In the genomic region with DNA sequence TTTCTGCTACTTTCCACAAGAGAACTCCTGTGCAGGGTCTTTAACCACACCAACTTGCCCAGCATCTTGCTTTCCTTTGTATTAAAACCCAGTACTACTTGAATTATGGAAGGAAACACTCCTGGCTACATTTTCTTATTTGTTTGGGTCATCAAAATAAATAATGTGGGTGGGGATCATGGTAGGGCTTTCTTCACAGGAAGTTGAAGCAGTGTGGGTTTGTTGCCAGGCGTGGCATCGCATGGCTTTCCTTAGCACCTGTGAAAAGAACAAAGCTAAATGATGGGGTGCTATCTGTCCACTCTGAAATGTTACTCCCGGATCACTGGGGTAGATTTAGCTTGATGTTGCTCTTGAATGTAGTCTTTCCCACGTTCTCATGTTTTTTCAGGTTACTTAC, we compare ENCODE assay signal across 1 cellular context.
TF ChIP-seq lines count a peak whose summit lies in the region.

No MANE protein-coding gene starts in this region.

TF ChIP-seq in IMR-90, 13 proteins besides CTCF, POLR2A, EP300 and RAD21:
- no peak for TF ChIP-seq MAFK (IDR thresholded peaks at IDR 0.05; ENCODE audit: low read depth, low read length)
- TF ChIP-seq SMC3 (IDR thresholded peaks at IDR 0.05; ENCODE audit: low read depth, low read length): no peak
- no peak for TF ChIP-seq FOS (IDR thresholded peaks at IDR 0.05; ENCODE audit: low read depth, low read length)
- TF ChIP-seq, protein P1, sequence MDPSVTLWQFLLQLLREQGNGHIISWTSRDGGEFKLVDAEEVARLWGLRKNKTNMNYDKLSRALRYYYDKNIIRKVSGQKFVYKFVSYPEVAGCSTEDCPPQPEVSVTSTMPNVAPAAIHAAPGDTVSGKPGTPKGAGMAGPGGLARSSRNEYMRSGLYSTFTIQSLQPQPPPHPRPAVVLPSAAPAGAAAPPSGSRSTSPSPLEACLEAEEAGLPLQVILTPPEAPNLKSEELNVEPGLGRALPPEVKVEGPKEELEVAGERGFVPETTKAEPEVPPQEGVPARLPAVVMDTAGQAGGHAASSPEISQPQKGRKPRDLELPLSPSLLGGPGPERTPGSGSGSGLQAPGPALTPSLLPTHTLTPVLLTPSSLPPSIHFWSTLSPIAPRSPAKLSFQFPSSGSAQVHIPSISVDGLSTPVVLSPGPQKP (IDR thresholded peaks at IDR 0.05; ENCODE audit: borderline replicate concordance, low read depth, low read length): no peak
- no peak for TF ChIP-seq CEBPB (IDR thresholded peaks at IDR 0.05; ENCODE audit: low read depth, low read length)
- no peak for TF ChIP-seq RCOR1 (IDR thresholded peaks at IDR 0.05; ENCODE audit: insufficient replicate concordance, low read length)
- no peak for TF ChIP-seq MAZ (IDR thresholded peaks at IDR 0.05; ENCODE audit: borderline replicate concordance, low read depth, low read length)
- TF ChIP-seq RFX5 (IDR thresholded peaks at IDR 0.05; ENCODE audit: low read depth, low read length): no peak
- TF ChIP-seq NFE2L2 (IDR thresholded peaks at IDR 0.05; ENCODE audit: low read depth, low read length): no peak
- TF ChIP-seq, protein P2, sequence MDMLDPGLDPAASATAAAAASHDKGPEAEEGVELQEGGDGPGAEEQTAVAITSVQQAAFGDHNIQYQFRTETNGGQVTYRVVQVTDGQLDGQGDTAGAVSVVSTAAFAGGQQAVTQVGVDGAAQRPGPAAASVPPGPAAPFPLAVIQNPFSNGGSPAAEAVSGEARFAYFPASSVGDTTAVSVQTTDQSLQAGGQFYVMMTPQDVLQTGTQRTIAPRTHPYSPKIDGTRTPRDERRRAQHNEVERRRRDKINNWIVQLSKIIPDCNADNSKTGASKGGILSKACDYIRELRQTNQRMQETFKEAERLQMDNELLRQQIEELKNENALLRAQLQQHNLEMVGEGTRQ (IDR thresholded peaks at IDR 0.05; ENCODE audit: low read depth, low read length): no peak
